13 cellular contexts compared by ENCODE assay signal in the genomic region with DNA sequence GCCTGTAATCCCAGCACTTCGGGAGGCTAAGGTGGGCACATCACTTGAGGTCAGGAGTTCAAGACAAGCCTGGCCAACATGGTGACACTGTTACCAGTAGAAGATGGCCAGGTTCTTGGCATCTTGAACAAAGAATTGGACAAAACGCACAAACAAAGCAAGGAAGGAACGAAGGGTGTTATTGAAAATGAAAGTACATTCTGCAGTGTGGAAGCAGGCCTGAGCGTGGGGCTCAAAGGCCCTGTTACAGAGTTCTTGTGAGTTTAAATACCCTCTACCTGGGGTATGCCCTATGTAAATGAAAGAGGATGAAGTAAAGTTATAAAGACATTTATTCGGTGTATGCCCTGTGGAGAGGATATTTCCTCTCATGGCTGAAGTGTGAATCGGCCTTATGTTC. TPM values are rescaled to one million over a fixed set of nuclear protein-coding genes. Genes with fewer than 3 reads are reported as not detected.
DNase-seq lines count a peak whose midpoint lies in the region; ATAC-seq and TF ChIP-seq lines count a peak whose summit lies in the region.
"Had no signal": no experiment of that assay in that cellular context is flagged by ENCODE, and none has a peak within 500 bp of the region (broad histone marks: within the 10 kb centered on the region; RNA-seq: fewer than 3 reads in every experiment).

No MANE protein-coding gene starts in this region.

- no peaks in the 10 kb centered on the region for H3K36me3 Mint-ChIP-seq in central memory CD8-positive, alpha-beta T cell (ENCODE audit: insufficient read depth)
- H3K36me3 Mint-ChIP-seq: WTC11 had no signal

- peak; percentile 21 for DNase-seq in GM12865 (ENCODE audit: low read depth)
- no peak for DNase-seq in central memory CD8-positive, alpha-beta T cell (ENCODE audit: low spot score in 2 of 2)
- DNase-seq in sigmoid colon, result no peak
- DNase-seq in mesendoderm, result no peak
- DNase-seq in amygdala (lab: John Stamatoyannopoulos, UW), result no peak
- DNase-seq: adrenal gland, left colon, NCI-H82 had no signal

- H4K20me1 ChIP-seq in OCI-LY1 (ENCODE audit: insufficient read depth, low read length), result no peaks in the 10 kb centered on the region

- no peaks in the 10 kb centered on the region for H3K36me3 ChIP-seq in OCI-LY1 (ENCODE audit: insufficient read depth, low read length)
- no peaks in the 10 kb centered on the region for H3K36me3 ChIP-seq in sigmoid colon
- no peaks in the 10 kb centered on the region for H3K36me3 ChIP-seq in mesendoderm (ENCODE audit: control insufficient read depth, insufficient read depth, low read length)
- H3K36me3 ChIP-seq: adrenal gland had no signal

- H3K27me3 ChIP-seq in OCI-LY1 (ENCODE audit: insufficient read depth, low read length) (no peaks in the 10 kb centered on the region), sigmoid colon (no peaks in the 10 kb centered on the region), mesendoderm (ENCODE audit: insufficient read depth, low read length, poor library complexity) (no peaks in the 10 kb centered on the region)
- H3K27me3 ChIP-seq: adrenal gland had no signal

- no peak overlapping the region for H2AK5ac ChIP-seq in mesendoderm (ENCODE audit: low read length)

- H3K79me1 ChIP-seq in mesendoderm (ENCODE audit: low read length), result no peaks in the 10 kb centered on the region

- no peak overlapping the region for H3K56ac ChIP-seq in mesendoderm (ENCODE audit: low read length)

- no peak overlapping the region for H3K27ac ChIP-seq in OCI-LY1 (ENCODE audit: low read depth, low read length, poor library complexity, severe bottlenecking)
- peak overlapping the region in 3 of 4 donors; percentile 40 to 62 (median 55) for H3K27ac ChIP-seq in sigmoid colon
- no peak overlapping the region for H3K27ac ChIP-seq in mesendoderm (ENCODE audit: low read depth, low read length)
- H3K27ac ChIP-seq: parathyroid adenoma had no signal

- no peaks in the 10 kb centered on the region for H3K27me3 Mint-ChIP-seq in central memory CD8-positive, alpha-beta T cell

- no peak overlapping the region for H3K4ac ChIP-seq in mesendoderm (ENCODE audit: low read depth, low read length)

- no peak overlapping the region for H2BK15ac ChIP-seq in mesendoderm (replicated peaks; ENCODE audit: low read depth)

- H3K9me2 ChIP-seq in OCI-LY1 (ENCODE audit: low read depth, low read length), result no peaks in the 10 kb centered on the region

- peaks cover 17% of the 10 kb centered on the region for H3K4me1 Mint-ChIP-seq in central memory CD8-positive, alpha-beta T cell
- H3K4me1 Mint-ChIP-seq: WTC11 had no signal

- TF ChIP-seq POLR2A in sigmoid colon (IDR thresholded peaks at IDR 0.05), result no peak

- H3K4me3 ChIP-seq in GM12865 (ENCODE audit: low read depth, low read length) (peak overlapping the region; percentile 15; the same call in 1 of the 2 replicates), OCI-LY1 (ENCODE audit: low read depth, low read length, poor library complexity, severe bottlenecking) (no peak overlapping the region), sigmoid colon (peak overlapping the region in 3 of 4 donors; percentile 3 to 16 (median 13)), mesendoderm (ENCODE audit: low read length) (no peak overlapping the region)
- H3K4me3 ChIP-seq: adrenal gland had no signal

- H3K9ac ChIP-seq in OCI-LY1 (ENCODE audit: low read length) (no peak overlapping the region), mesendoderm (ENCODE audit: low read length) (no peak overlapping the region)
- H3K9ac ChIP-seq: parathyroid adenoma had no signal

- peak overlapping the region; percentile 74 for H3K27ac Mint-ChIP-seq in central memory CD8-positive, alpha-beta T cell (ENCODE audit: low read depth)
- H3K27ac Mint-ChIP-seq: WTC11 had no signal

- H3K4me1 ChIP-seq in OCI-LY1 (ENCODE audit: insufficient read depth, low read length, severe bottlenecking), result no peaks in the 10 kb centered on the region
- H3K4me1 ChIP-seq in sigmoid colon, result peaks cover 0 to 22% (median 12%) of the 10 kb centered on the region in 4 donors
- no peaks in the 10 kb centered on the region for H3K4me1 ChIP-seq in mesendoderm (ENCODE audit: control insufficient read depth, low read depth, low read length)
- H3K4me1 ChIP-seq: adrenal gland, parathyroid adenoma had no signal

- H3K79me2 ChIP-seq in OCI-LY1 (ENCODE audit: insufficient read depth, low read length) (no peaks in the 10 kb centered on the region), mesendoderm (ENCODE audit: control insufficient read depth, insufficient read depth, low read length) (no peaks in the 10 kb centered on the region)
- H3K79me2 ChIP-seq: parathyroid adenoma had no signal

- H3K18ac ChIP-seq in mesendoderm (ENCODE audit: low read length), result no peak overlapping the region

- no peak overlapping the region for H2BK5ac ChIP-seq in mesendoderm (ENCODE audit: low read length)

- intact Hi-C loops in sigmoid colon (cut with DNase I), result no loop called here

- H4K8ac ChIP-seq in mesendoderm (ENCODE audit: low read depth, low read length), result no peak overlapping the region

- no peaks in the 10 kb centered on the region for H3K9me3 ChIP-seq in OCI-LY1 (ENCODE audit: low read length)
- H3K9me3 ChIP-seq in sigmoid colon, result no peaks in the 10 kb centered on the region
- H3K9me3 ChIP-seq: adrenal gland had no signal

- H3K9me3 Mint-ChIP-seq in central memory CD8-positive, alpha-beta T cell, result no peaks in the 10 kb centered on the region
- H3K9me3 Mint-ChIP-seq: WTC11 had no signal

- 77 to 80% methylated on average over 6 of the region's 6 CpGs for WGBS in sigmoid colon, 2 donors
- WGBS in mesendoderm (ENCODE audit: extremely low coverage, insufficient coverage, low lambda C conversion rate), result no CpG with 5 or more reads among the region's 6 CpGs

- no peak overlapping the region for H3K23ac ChIP-seq in mesendoderm (ENCODE audit: low read length)

- no peak overlapping the region for H2BK120ac ChIP-seq in mesendoderm (ENCODE audit: low read depth, low read length)

- TF ChIP-seq CTCF in GM12865 (IDR thresholded peaks at IDR 0.05; ENCODE audit: insufficient read depth, low read depth, low read length, missing control alignments) (no peak), OCI-LY1 (IDR thresholded peaks at IDR 0.05; ENCODE audit: low read length) (no peak), sigmoid colon (IDR thresholded peaks at IDR 0.05) (no peak)

- H3K4me2 ChIP-seq in OCI-LY1 (ENCODE audit: low read length) (peak overlapping the region; percentile 38), mesendoderm (ENCODE audit: low read length) (no peak overlapping the region)

- no peak overlapping the region for H2AFZ ChIP-seq in OCI-LY1 (ENCODE audit: low read length)
- H2AFZ ChIP-seq: parathyroid adenoma had no signal

- peak overlapping the region; percentile 68 for H3K4me3 Mint-ChIP-seq in central memory CD8-positive, alpha-beta T cell
- H3K4me3 Mint-ChIP-seq: WTC11 had no signal

- H4K5ac ChIP-seq in mesendoderm (ENCODE audit: low read length), result no peak overlapping the region

- ATAC-seq in central memory CD8-positive, alpha-beta T cell (replicated peaks; ENCODE audit: extremely low read depth, poor library complexity, severe bottlenecking), result peak; percentile 60
- ATAC-seq in HG03565 (IDR thresholded peaks at IDR 0.05; ENCODE audit: unreplicated experiment) (no peak), GM18870 (IDR thresholded peaks at IDR 0.05; ENCODE audit: unreplicated experiment) (no peak)
- ATAC-seq: left colon, WTC11 had no signal

- H3F3A ChIP-seq in OCI-LY1 (ENCODE audit: insufficient read depth, low read length), result no peaks in the 10 kb centered on the region

- no peak for TF ChIP-seq EP300 in sigmoid colon (IDR thresholded peaks at IDR 0.05)

RNA-seq across cellular contexts. Expression of a gene that starts 20.8 kb away (rescaled TPM):
- total RNA-seq in sigmoid colon, result 100 to 1,000 TPM in 1 of 4 donors, 10 to 100 TPM in 3; 63.2 to 117 (median 82.0) TPM
- 1 to 10 TPM; 4.6 to 9.6 (median 9.4) TPM for polyA plus RNA-seq in sigmoid colon
- polyA plus RNA-seq in mesendoderm (2013, experiment 1 of 2), result 12.7 TPM
- 12.7 TPM for polyA plus RNA-seq in mesendoderm (2013, experiment 2 of 2)

Comparison
In these comparisons a context has a peak if more than half of its experiments do, and no peak if none do; other contexts are left out.
1. H3K4me3 ChIP-seq: peak in GM12865 (single experiment) and sigmoid colon (3 of 4); none in OCI-LY1 (single experiment) and mesendoderm (single experiment).
2. H3K27ac ChIP-seq: peak in sigmoid colon (3 of 4); none in OCI-LY1 (single experiment) and mesendoderm (single experiment).